ENCODE assay signal across 14 cellular contexts in genomic region chr13:45327253-45327954, GRCh38. TPM values are rescaled to one million over a fixed set of nuclear protein-coding genes. Genes with fewer than 3 reads are reported as not detected.
DNase-seq lines count a peak whose midpoint lies in the region; ATAC-seq and TF ChIP-seq lines count a peak whose summit lies in the region.
"Had no signal": no experiment of that assay in that cellular context is flagged by ENCODE, and none has a peak within 500 bp of the region (broad histone marks: within the 10 kb centered on the region; RNA-seq: fewer than 3 reads in every experiment).

No MANE protein-coding gene starts in this region.

- H2AFZ ChIP-seq in Loucy (ENCODE audit: low read length) (no peak overlapping the region), trophoblast cell (ENCODE audit: insufficient read depth, low read length, poor library complexity) (no peak overlapping the region)

- H3K4me3 Mint-ChIP-seq in activated CD4-positive, alpha-beta T cell treated with anti-CD3 and anti-CD28 coated beads for 36 hours: no peak overlapping the region
- H3K4me3 Mint-ChIP-seq in brain: no peak overlapping the region

- H3K9ac ChIP-seq in Loucy (ENCODE audit: low read depth, low read length, poor library complexity, severe bottlenecking) (no peak overlapping the region), trophoblast cell (ENCODE audit: low read length) (no peak overlapping the region)

- WGBS in trophoblast cell (ENCODE audit: extremely low coverage, insufficient coverage, insufficient read length): no CpG with 5 or more reads among the region's 9 CpGs

- intact Hi-C loops in activated CD4-positive, alpha-beta T cell treated with anti-CD3 and anti-CD28 coated beads for 36 hours (cut with DNase I, micrococcal nuclease): no loop called here
- intact Hi-C loops in head of caudate nucleus (cut with DNase I): no loop called here

- H4K12ac ChIP-seq in trophoblast cell (ENCODE audit: low read depth, low read length): no peak overlapping the region

- no peak overlapping the region for H4K91ac ChIP-seq in trophoblast cell (ENCODE audit: low read depth, low read length)

- no peak overlapping the region for H3K23ac ChIP-seq in trophoblast cell (ENCODE audit: low read length)

- H3K4me1 ChIP-seq in Loucy (ENCODE audit: insufficient read depth, low read length, poor library complexity, severe bottlenecking) (peaks cover 48% of the 10 kb centered on the region), trophoblast cell (ENCODE audit: control insufficient read depth in 1 of 2, insufficient read depth in 2 of 2, low read length in 2 of 2) (peaks cover 0 to 5% of the 10 kb centered on the region in 2 experiments)

- H3F3A ChIP-seq in Loucy (ENCODE audit: low read depth): peaks cover 6% of the 10 kb centered on the region; the same call in 1 of the 2 replicates

- no peaks in the 10 kb centered on the region for H3K36me3 Mint-ChIP-seq in activated CD4-positive, alpha-beta T cell treated with anti-CD3 and anti-CD28 coated beads for 36 hours (ENCODE audit: low read depth)
- H3K36me3 Mint-ChIP-seq in brain: no peaks in the 10 kb centered on the region

- H3K9me2 ChIP-seq in Loucy (replicated peaks; ENCODE audit: low read depth, low read length): no peaks in the 10 kb centered on the region

- H3K27ac Mint-ChIP-seq in activated CD4-positive, alpha-beta T cell treated with anti-CD3 and anti-CD28 coated beads for 36 hours: peak overlapping the region; percentile 15
- peak overlapping the region in 3 of 5 experiments; percentile 20 to 60 (median 55) for H3K27ac Mint-ChIP-seq in brain

- DNase-seq in activated CD4-positive, alpha-beta T cell treated with anti-CD3 and anti-CD28 coated beads for 36 hours: no peak
- DNase-seq in activated CD4-positive, alpha-beta T cell treated with anti-CD3 and anti-CD28 coated beads, Interleukin-2, amount 50 U/mL, for 48 hours: no peak
- DNase-seq in trophoblast cell (peak; percentile 72 to 85), DMS53 treated with DMSO at 0.1 percent for 48 hours (lab: John Stamatoyannopoulos, UW; ENCODE audit: unreplicated experiment) (no peak), DMS153 treated with DMSO at 0.1 percent for 48 hours (lab: John Stamatoyannopoulos, UW; ENCODE audit: unreplicated experiment) (no peak), head of caudate nucleus (no peak)
- DNase-seq: ACHN; activated CD8-positive, alpha-beta memory T cell treated with anti-CD3 and anti-CD28 coated beads, Interleukin-2, amount 50 U/mL, for 4 hours; NCI-H187 treated with DMSO at 0.1 percent for 48 hours; T1000; upper lobe of right lung had no signal

- peaks cover 46% of the 10 kb centered on the region for H3K4me1 Mint-ChIP-seq in activated CD4-positive, alpha-beta T cell treated with anti-CD3 and anti-CD28 coated beads for 36 hours
- H3K4me1 Mint-ChIP-seq in brain: peaks cover 24% of the 10 kb centered on the region

- no peak overlapping the region for H3K4me3 ChIP-seq in Loucy (ENCODE audit: low read length, poor library complexity, severe bottlenecking)
- H3K4me3 ChIP-seq in trophoblast cell (ENCODE audit: low read depth, low read length): no peak overlapping the region
- H3K4me3 ChIP-seq: upper lobe of right lung had no signal

- ATAC-seq in activated CD4-positive, alpha-beta T cell treated with anti-CD3 and anti-CD28 coated beads for 36 hours: peak; percentile 37
- ATAC-seq: HCT116, upper lobe of right lung had no signal

- H3K18ac ChIP-seq in trophoblast cell (ENCODE audit: low read length): no peak overlapping the region

- H2BK12ac ChIP-seq in trophoblast cell (ENCODE audit: low read length): no peak overlapping the region

- H3K79me2 ChIP-seq in Loucy (ENCODE audit: insufficient read depth, low read length): peaks cover 15% of the 10 kb centered on the region; the same call in 1 of the 2 replicates
- H3K79me2 ChIP-seq in trophoblast cell (ENCODE audit: control insufficient read depth, insufficient read depth, low read length, poor library complexity): no peaks in the 10 kb centered on the region

- peak; percentile 29 for TF ChIP-seq CTCF in Loucy (conservative IDR thresholded peaks at IDR 0.05; ENCODE audit: low read length)
- no peak for TF ChIP-seq CTCF in brain (conservative IDR thresholded peaks at IDR 0.05)

- H3K9me3 ChIP-seq in Loucy (ENCODE audit: insufficient read depth, low read depth, low read length) (no peaks in the 10 kb centered on the region), trophoblast cell (ENCODE audit: insufficient read depth, low read depth, low read length) (no peaks in the 10 kb centered on the region)
- H3K9me3 ChIP-seq: upper lobe of right lung had no signal

- H3K4me2 ChIP-seq in Loucy (ENCODE audit: low read depth, low read length, poor library complexity, severe bottlenecking) (no peak overlapping the region), trophoblast cell (ENCODE audit: low read length) (no peak overlapping the region)

- H3K36me3 ChIP-seq in Loucy (ENCODE audit: insufficient read depth, low read length) (no peaks in the 10 kb centered on the region), trophoblast cell (ENCODE audit: control insufficient read depth in 1 of 2, insufficient read depth in 2 of 2, low read length in 2 of 2) (peaks cover 0 to 2% of the 10 kb centered on the region in 2 experiments)
- H3K36me3 ChIP-seq: upper lobe of right lung had no signal

- POLR2A ChIA-PET in activated CD4-positive, alpha-beta T cell treated with anti-CD3 and anti-CD28 coated beads for 36 hours (lab: Charles Lee): no interaction called here

- CTCF ChIA-PET in activated CD4-positive, alpha-beta T cell treated with anti-CD3 and anti-CD28 coated beads for 36 hours (lab: Charles Lee): no interaction called here

- H3K9me3 Mint-ChIP-seq in activated CD4-positive, alpha-beta T cell treated with anti-CD3 and anti-CD28 coated beads for 36 hours (ENCODE audit: low read depth): no peaks in the 10 kb centered on the region
- no peaks in the 10 kb centered on the region for H3K9me3 Mint-ChIP-seq in brain

- H2AK5ac ChIP-seq in trophoblast cell (ENCODE audit: low read length): no peak overlapping the region

- H3K27ac ChIP-seq in trophoblast cell (ENCODE audit: low read depth, low read length): no peak overlapping the region
- H3K27ac ChIP-seq: upper lobe of right lung had no signal

- H2BK5ac ChIP-seq in trophoblast cell (ENCODE audit: low read depth, low read length, poor library complexity): no peak overlapping the region

- no peak overlapping the region for H3K4ac ChIP-seq in trophoblast cell (ENCODE audit: low read depth, low read length)

- no peaks in the 10 kb centered on the region for H4K20me1 ChIP-seq in Loucy (ENCODE audit: insufficient read depth, low read length, poor library complexity, severe bottlenecking)

- H3K79me1 ChIP-seq in trophoblast cell (ENCODE audit: low read length): no peaks in the 10 kb centered on the region

- H3K27me3 ChIP-seq in Loucy (ENCODE audit: insufficient read depth, low read length, poor library complexity, severe bottlenecking) (no peaks in the 10 kb centered on the region), trophoblast cell (ENCODE audit: insufficient read depth, low read length) (no peaks in the 10 kb centered on the region)
- H3K27me3 ChIP-seq: upper lobe of right lung had no signal

- no peak overlapping the region for H4K8ac ChIP-seq in trophoblast cell (ENCODE audit: low read depth, low read length)

- no peak overlapping the region for H3K14ac ChIP-seq in trophoblast cell (ENCODE audit: low read length)

- H2BK120ac ChIP-seq in trophoblast cell (ENCODE audit: insufficient read depth, low read length, poor library complexity): no peak overlapping the region

- H3K27me3 Mint-ChIP-seq in activated CD4-positive, alpha-beta T cell treated with anti-CD3 and anti-CD28 coated beads for 36 hours: no peaks in the 10 kb centered on the region
- H3K27me3 Mint-ChIP-seq in brain: peaks cover 6% of the 10 kb centered on the region

RNA-seq across cellular contexts. Expression of gene TPT1, which starts 13.6 kb away (rescaled TPM):
- 1,000 to 10,000 TPM; 3,408 to 3,964 TPM for total RNA-seq in activated CD4-positive, alpha-beta T cell treated with anti-CD3 and anti-CD28 coated beads for 36 hours
- 2,324 TPM for polyA plus RNA-seq in brain (ENCODE audit: insufficient read depth, low read depth, low replicate concordance)
- polyA plus RNA-seq in trophoblast cell (2013): 3,985 and 4,109 TPM in 2 replicates

Comparison
In these comparisons a context has a peak if more than half of its experiments do, and no peak if none do; other contexts are left out.
1. DNase-seq: peak in trophoblast cell (2 of 2); none in activated CD4-positive, alpha-beta T cell treated with anti-CD3 and anti-CD28 coated beads for 36 hours (single experiment), activated CD4-positive, alpha-beta T cell treated with anti-CD3 and anti-CD28 coated beads, Interleukin-2, amount 50 U/mL, for 48 hours (0 of 2), DMS53 treated with DMSO at 0.1 percent for 48 hours (single experiment), DMS153 treated with DMSO at 0.1 percent for 48 hours (single experiment) and head of caudate nucleus (0 of 42).